9 cellular contexts compared by ENCODE assay signal in the genomic region with DNA sequence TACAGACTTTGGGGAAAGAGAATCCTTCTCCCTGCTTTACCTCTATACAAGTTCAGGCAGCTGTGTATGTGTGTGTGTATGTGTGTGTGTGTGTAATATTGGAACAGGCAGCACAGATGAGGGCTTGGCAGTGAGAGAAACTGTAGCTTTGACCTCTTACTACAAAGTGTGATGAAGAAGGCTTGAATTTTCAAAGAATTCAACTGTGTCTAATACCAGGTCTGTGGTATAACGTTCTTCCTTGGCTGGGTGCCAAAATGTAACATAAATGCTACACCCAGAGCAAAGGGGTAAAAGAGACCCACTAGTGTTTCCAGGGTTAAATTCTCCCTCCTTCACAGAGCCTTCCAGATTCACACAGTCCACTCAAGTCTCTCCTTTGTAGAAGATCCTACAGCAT. TPM values are rescaled to one million over a fixed set of nuclear protein-coding genes. Genes with fewer than 3 reads are reported as not detected.
A peak's percentile ranks its signal among the peaks of the same experiment; 100 is the strongest.
DNase-seq lines count a peak whose midpoint lies in the region; ATAC-seq and TF ChIP-seq lines count a peak whose summit lies in the region.
"Had no signal": no experiment of that assay in that cellular context is flagged by ENCODE, and none has a peak within 500 bp of the region (broad histone marks: within the 10 kb centered on the region; RNA-seq: fewer than 3 reads in every experiment).

No MANE protein-coding gene starts in this region.

- POLR2A ChIA-PET in activated B cell treated with CpG ODN at 0.5 μM for 24 hours (lab: Charles Lee) = no interaction called here

- no peaks in the 10 kb centered on the region for H3K27me3 ChIP-seq in tibial nerve

- DNase-seq in EH (ENCODE audit: low read depth) (peak; percentile 38), activated B cell treated with CpG ODN at 0.5 μM for 24 hours (no peak), mesothelial cell of epicardium (ENCODE audit: low spot score in 2 of 2, unreplicated experiment in 2 of 2) (no peak), epidermal melanocyte (ENCODE audit: insufficient read length, low spot score) (no peak), NCI-H345 (lab: John Stamatoyannopoulos, UW) (no peak), tibial nerve (ENCODE audit: low spot score in 2 of 2) (no peak)
- no peak for DNase-seq in stimulated activated CD4-positive, alpha-beta T cell treated with anti-CD3 and anti-CD28 coated beads, Interleukin-4, amount 100 ng/mL, for 24 hours
- DNase-seq: stimulated activated CD4-positive, alpha-beta T cell treated with anti-CD3 and anti-CD28 coated beads, Interleukin-4, amount 100 ng/mL, for 4 hours had no signal

- H3K27ac Mint-ChIP-seq in activated B cell treated with CpG ODN at 0.5 μM for 24 hours (peak overlapping the region; percentile 74), mesothelial cell of epicardium (peak overlapping the region; percentile 85)

- ATAC-seq in HG02610 (IDR thresholded peaks at IDR 0.05; ENCODE audit: unreplicated experiment) = peak; percentile 8
- no peak for ATAC-seq in activated B cell treated with CpG ODN at 0.5 μM for 24 hours (ENCODE audit: low read depth)

- TF ChIP-seq CTCF in activated B cell treated with CpG ODN at 0.5 μM for 24 hours (IDR thresholded peaks at IDR 0.05) = no peak
- TF ChIP-seq CTCF in mesothelial cell of epicardium (IDR thresholded peaks at IDR 0.05; ENCODE audit: unreplicated experiment) = no peak
- TF ChIP-seq CTCF in tibial nerve (IDR thresholded peaks at IDR 0.05) = no peak

- 3 to 16% methylated on average over 1 of the region's 1 CpG for WGBS in tibial nerve, 2 donors

- CTCF ChIA-PET in activated B cell treated with CpG ODN at 0.5 μM for 24 hours (lab: Charles Lee) = interaction anchor here (1.8 to 2.2 kb wide), 2 partner anchors 50 to 504 kb away, joined by 6 read pairs; no protein-coding TSS in a partner anchor

- H3K4me1 ChIP-seq in tibial nerve = peaks cover 0 to 11% (median 0%) of the 10 kb centered on the region in 4 donors

- H3K4me3 Mint-ChIP-seq in activated B cell treated with CpG ODN at 0.5 μM for 24 hours = no peak overlapping the region
- H3K4me3 Mint-ChIP-seq in mesothelial cell of epicardium = no peak overlapping the region

- TF ChIP-seq EP300 in tibial nerve (IDR thresholded peaks at IDR 0.05) = no peak

- no peak for TF ChIP-seq POLR2A in tibial nerve (IDR thresholded peaks at IDR 0.05)

- intact Hi-C loops in activated B cell treated with CpG ODN at 0.5 μM for 24 hours (cut with micrococcal nuclease) = no loop called here

- H3K4me3 ChIP-seq in tibial nerve = no peak overlapping the region

- H3K36me3 ChIP-seq in tibial nerve = no peaks in the 10 kb centered on the region

- H3K27ac ChIP-seq in tibial nerve = peak overlapping the region in 1 of 4 donors; percentile 26

- peaks cover 13% of the 10 kb centered on the region for H3K9me3 Mint-ChIP-seq in activated B cell treated with CpG ODN at 0.5 μM for 24 hours
- peaks cover 19% of the 10 kb centered on the region for H3K9me3 Mint-ChIP-seq in mesothelial cell of epicardium

- peaks cover 49% of the 10 kb centered on the region for H3K4me1 Mint-ChIP-seq in activated B cell treated with CpG ODN at 0.5 μM for 24 hours
- H3K4me1 Mint-ChIP-seq in mesothelial cell of epicardium = peaks cover 32% of the 10 kb centered on the region

- no peaks in the 10 kb centered on the region for H3K27me3 Mint-ChIP-seq in activated B cell treated with CpG ODN at 0.5 μM for 24 hours
- H3K27me3 Mint-ChIP-seq in mesothelial cell of epicardium (ENCODE audit: low read depth) = peaks cover 5% of the 10 kb centered on the region

- peaks cover 0 to 9% (median 0%) of the 10 kb centered on the region in 4 donors for H3K9me3 ChIP-seq in tibial nerve

- H3K36me3 Mint-ChIP-seq in activated B cell treated with CpG ODN at 0.5 μM for 24 hours (ENCODE audit: low read depth) = peaks cover 6% of the 10 kb centered on the region
- H3K36me3 Mint-ChIP-seq in mesothelial cell of epicardium = peaks cover 3% of the 10 kb centered on the region

RNA-seq across cellular contexts. Expression of gene CHST2, which starts 51.1 kb away (rescaled TPM):
- 11.8 and 12.3 TPM in 2 replicates for total RNA-seq in activated B cell treated with CpG ODN at 0.5 μM for 24 hours
- total RNA-seq in mesothelial cell of epicardium = 11.8 to 13.4 TPM (median 12.6 TPM) in 3 replicates
- 10 to 100 TPM; 14.7 to 33.7 (median 18.8) TPM for total RNA-seq in tibial nerve
